In genomic region chr14:65186951-65187350, GRCh38 we compare ENCODE assay signal across 21 cellular contexts.
"Had no signal": no experiment of that assay in that cellular context is flagged by ENCODE, and none has a peak within 500 bp of the region (broad histone marks: within the 10 kb centered on the region; RNA-seq: fewer than 3 reads in every experiment).

No MANE protein-coding gene starts in this region.

- H3K27ac ChIP-seq: foreskin keratinocyte, lower lobe of right lung, spleen, upper lobe of right lung had no signal

- H3K4me3 Mint-ChIP-seq: activated B cell treated with CpG ODN at 0.5 μM for 24 hours; activated CD4-positive, alpha-beta memory T cell treated with anti-CD3 and anti-CD28 coated beads for 36 hours; activated CD8-positive, alpha-beta memory T cell treated with anti-CD3 and anti-CD28 coated beads, Interleukin-2, amount 10 ng/mL, durations not matched to agents 7 days and 5 days; endodermal cell; mesothelial cell of epicardium; nephron; stimulated activated naive B cell treated with anti-CD40 and anti-IgM and Interleukin-4, amounts not matched to agents 10 μg/mL and 1 μg/mL and 100 μg/mL, for 72 hours; T-helper 2 cell treated with Interferon-gamma antibody and Interleukin-4, amounts not matched to agents 5 μg/mL and 100 μg/mL, for 36 hours had no signal

- DNase-seq: activated B cell treated with CpG ODN at 0.5 μM for 24 hours; activated CD4-positive, alpha-beta memory T cell treated with anti-CD3 and anti-CD28 coated beads for 36 hours; activated CD4-positive, alpha-beta T cell treated with anti-CD3 and anti-CD28 coated beads for 4 hours; activated CD8-positive, alpha-beta memory T cell treated with anti-CD3 and anti-CD28 coated beads, Interleukin-2, amount 10 ng/mL, durations not matched to agents 7 days and 5 days; activated naive CD4-positive, alpha-beta T cell treated with Interleukin-2 at 50 U/mL for 16 hours; activated T-cell treated with anti-CD3 and anti-CD28 coated beads, Interleukin-2, amount 50 U/mL, for 1 hour; caudate nucleus; foreskin keratinocyte; hypothalamus; lower lobe of right lung; occipital lobe; spleen; stimulated activated CD4-positive, alpha-beta T cell treated with anti-CD3 and anti-CD28 coated beads, Interleukin-4, amount 100 ng/mL, for 4 hours; stimulated activated naive B cell treated with anti-CD40 and anti-IgM and Interleukin-4, amounts not matched to agents 10 μg/mL and 1 μg/mL and 100 μg/mL, for 72 hours; upper lobe of right lung had no signal

- H3K4me3 ChIP-seq: lower lobe of right lung, spleen, upper lobe of right lung had no signal

- H3K36me3 ChIP-seq: lower lobe of right lung, spleen, upper lobe of right lung had no signal

- H3K27me3 ChIP-seq: foreskin keratinocyte, spleen, upper lobe of right lung had no signal

- H3K4me1 ChIP-seq: lower lobe of right lung, spleen, upper lobe of right lung had no signal

- H3K27ac Mint-ChIP-seq: activated B cell treated with CpG ODN at 0.5 μM for 24 hours; activated CD4-positive, alpha-beta memory T cell treated with anti-CD3 and anti-CD28 coated beads for 36 hours; activated CD8-positive, alpha-beta memory T cell treated with anti-CD3 and anti-CD28 coated beads, Interleukin-2, amount 10 ng/mL, durations not matched to agents 7 days and 5 days; activated T-helper 2 cell treated with anti-CD3 and anti-CD28 coated beads, Interferon-gamma antibody, Interleukin-2, Interleukin-4, amounts not matched to agents 10 μg/mL and 5 μg/mL and 100 μg/mL, durations not matched to agents 14 hours and 24 hours and 36 hours; mesothelial cell of epicardium; nephron; stimulated activated naive B cell treated with anti-CD40 and anti-IgM and Interleukin-4, amounts not matched to agents 10 μg/mL and 1 μg/mL and 100 μg/mL, for 72 hours; T-helper 2 cell treated with Interferon-gamma antibody and Interleukin-4, amounts not matched to agents 5 μg/mL and 100 μg/mL, for 36 hours had no signal

- H3K9me3 ChIP-seq: upper lobe of right lung had no signal

- H3K36me3 Mint-ChIP-seq: brain had no signal

- H3K27me3 Mint-ChIP-seq: activated B cell treated with CpG ODN at 0.5 μM for 24 hours; brain; stimulated activated naive B cell treated with anti-CD40 and anti-IgM and Interleukin-4, amounts not matched to agents 10 μg/mL and 1 μg/mL and 100 μg/mL, for 72 hours had no signal
